1 cellular context compared by ENCODE assay signal in genomic region chr2:46230677-46231425, GRCh38.
TF ChIP-seq lines count a peak whose summit lies in the region.

No MANE protein-coding gene starts in this region.

TF ChIP-seq in HepG2, 621 proteins besides CTCF, POLR2A, EP300 and RAD21:
- TF ChIP-seq RBAK (CRISPR knock-in tag; IDR thresholded peaks at IDR 0.05) (0 out of 2 replicates have a peak, but pooled peaks have one; percentile 33), TRAFD1 (CRISPR knock-in tag; IDR thresholded peaks at IDR 0.05; ENCODE audit: borderline replicate concordance) (no peak)
